In genomic region chr1:63615809-63616420, GRCh38 we compare ENCODE assay signal across 1 cellular context.
TF ChIP-seq lines count a peak whose summit lies in the region.

No MANE protein-coding gene starts in this region.

TF ChIP-seq in H1, 55 proteins besides CTCF, POLR2A, EP300 and RAD21 (continued from another document):
- TF ChIP-seq SUZ12 (IDR thresholded peaks at IDR 0.05; ENCODE audit: low read length) (no peak), CHD7 (IDR thresholded peaks at IDR 0.05; ENCODE audit: insufficient replicate concordance, low read length) (no peak), BACH1 (IDR thresholded peaks at IDR 0.05; ENCODE audit: low read length) (no peak), CEBPB (IDR thresholded peaks at IDR 0.05; ENCODE audit: low read depth, low read length) (peak; percentile 71; the same call in 1 of the 2 replicates)
